Comparison of ENCODE assay signal across 20 cellular contexts in the genomic region with DNA sequence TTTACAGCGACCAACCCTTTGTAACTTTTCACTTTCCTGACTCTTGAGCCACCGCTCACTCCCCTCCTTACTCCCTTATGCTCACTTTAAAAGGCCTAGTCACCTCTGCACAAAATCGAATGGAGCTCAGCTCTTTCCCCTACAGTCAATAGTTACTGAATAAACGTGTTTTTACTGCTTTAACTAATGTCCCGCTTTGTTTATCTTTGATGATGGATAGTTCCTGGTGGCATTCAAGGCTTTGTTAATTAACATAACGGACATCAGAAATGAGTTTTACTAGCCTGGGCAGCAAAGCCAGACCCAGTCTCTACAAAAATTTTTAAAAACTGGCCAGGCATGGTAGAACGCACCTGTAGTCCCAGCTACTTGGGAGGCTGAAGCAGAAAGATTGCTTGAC.
DNase-seq lines count a peak whose midpoint lies in the region; ATAC-seq lines count a peak whose summit lies in the region.
"Had no signal": no experiment of that assay in that cellular context is flagged by ENCODE, and none has a peak within 500 bp of the region (broad histone marks: within the 10 kb centered on the region; RNA-seq: fewer than 3 reads in every experiment).

No MANE protein-coding gene starts in this region.

- H3K4me3 Mint-ChIP-seq in activated T-cell treated with anti-CD3 and anti-CD28 coated beads, Interleukin-2, amount 50 U/mL, for 24 hours = no peak overlapping the region
- H3K4me3 Mint-ChIP-seq: HFFc6 had no signal

- peaks cover 53% of the 10 kb centered on the region for H3K4me1 ChIP-seq in effector memory CD4-positive, alpha-beta T cell (ENCODE audit: control insufficient read depth, insufficient read depth, low read length, poor library complexity, severe bottlenecking)

- H3K27me3 Mint-ChIP-seq in activated T-cell treated with anti-CD3 and anti-CD28 coated beads, Interleukin-2, amount 50 U/mL, for 24 hours = no peaks in the 10 kb centered on the region

- DNase-seq in activated T-cell treated with anti-CD3 and anti-CD28 coated beads, Interleukin-2, amount 50 U/mL, for 24 hours = no peak
- no peak for DNase-seq in activated T-cell treated with anti-CD3 and anti-CD28 coated beads, Interleukin-2, amount 50 U/mL, for 1 hour
- DNase-seq in NCI-H774 (lab: John Stamatoyannopoulos, UW) (peak; percentile 15), substantia nigra (lab: John Stamatoyannopoulos, UW) (no peak), CD1c-positive myeloid dendritic cell (ENCODE audit: extremely low spot score) (no peak)
- DNase-seq in effector memory CD4-positive, alpha-beta T cell = no peak
- DNase-seq: activated gamma-delta T cell; Calu3; cerebellar nuclear complex; head of caudate nucleus; HFFc6; left ventricle myocardium inferior; NCI-H1105 treated with DMSO at 0.1 percent for 48 hours; NCI-H2171 treated with DMSO at 0.1 percent for 48 hours; Peyer's patch; stimulated activated naive CD4-positive, alpha-beta T cell had no signal

- ATAC-seq in GM18870 (IDR thresholded peaks at IDR 0.05; ENCODE audit: unreplicated experiment) (no peak), HG03196 (IDR thresholded peaks at IDR 0.05; ENCODE audit: unreplicated experiment) (no peak)
- ATAC-seq: sciatic nerve had no signal

- H3K9me3 ChIP-seq in effector memory CD4-positive, alpha-beta T cell (ENCODE audit: control insufficient read depth, low read length) = no peaks in the 10 kb centered on the region
- H3K9me3 ChIP-seq: left ventricle myocardium inferior, Peyer's patch had no signal

- H3K27ac ChIP-seq in effector memory CD4-positive, alpha-beta T cell (ENCODE audit: insufficient read depth, low read length, poor library complexity, severe bottlenecking) = peak overlapping the region; percentile 12
- peak overlapping the region; percentile 45 for H3K27ac ChIP-seq in substantia nigra (ENCODE audit: low read depth, low read length, poor library complexity, severe bottlenecking)
- H3K27ac ChIP-seq: KMS-11, left ventricle myocardium inferior had no signal

- peaks cover 85% of the 10 kb centered on the region for H3K4me1 Mint-ChIP-seq in activated T-cell treated with anti-CD3 and anti-CD28 coated beads, Interleukin-2, amount 50 U/mL, for 24 hours (ENCODE audit: low read depth)

- H3K27ac Mint-ChIP-seq in activated T-cell treated with anti-CD3 and anti-CD28 coated beads, Interleukin-2, amount 50 U/mL, for 24 hours = peak overlapping the region; percentile 35
- H3K27ac Mint-ChIP-seq: HFFc6 had no signal

- H3K4me3 ChIP-seq in effector memory CD4-positive, alpha-beta T cell (ENCODE audit: insufficient read depth, low read depth, low read length, poor library complexity, severe bottlenecking) = no peak overlapping the region
- H3K4me3 ChIP-seq: left ventricle myocardium inferior, Peyer's patch had no signal

- peaks cover 30% of the 10 kb centered on the region for H3K36me3 Mint-ChIP-seq in activated T-cell treated with anti-CD3 and anti-CD28 coated beads, Interleukin-2, amount 50 U/mL, for 24 hours (ENCODE audit: low read depth)

- no peaks in the 10 kb centered on the region for H3K36me3 ChIP-seq in effector memory CD4-positive, alpha-beta T cell (ENCODE audit: control insufficient read depth, insufficient read depth, low read length)
- H3K36me3 ChIP-seq: left ventricle myocardium inferior, Peyer's patch had no signal

- H3K27me3 ChIP-seq in effector memory CD4-positive, alpha-beta T cell (replicated peaks; ENCODE audit: control insufficient read depth, insufficient read depth, low read length, poor library complexity, severe bottlenecking) = no peaks in the 10 kb centered on the region
- H3K27me3 ChIP-seq: Peyer's patch had no signal

- H3K9me3 Mint-ChIP-seq in activated T-cell treated with anti-CD3 and anti-CD28 coated beads, Interleukin-2, amount 50 U/mL, for 24 hours = no peaks in the 10 kb centered on the region
- H3K9me3 Mint-ChIP-seq: HFFc6 had no signal
